In genomic region chr12:115998119-115998633, GRCh38 we compare ENCODE assay signal across 8 cellular contexts.
A peak's percentile ranks its signal among the peaks of the same experiment; 100 is the strongest.
DNase-seq lines count a peak whose midpoint lies in the region; ATAC-seq and TF ChIP-seq lines count a peak whose summit lies in the region.

No MANE protein-coding gene starts in this region.

- no peaks in the 10 kb centered on the region for H3K9me3 Mint-ChIP-seq in activated T-cell treated with anti-CD3 and anti-CD28 coated beads, Interleukin-2, amount 50 U/mL, for 24 hours

- no peaks in the 10 kb centered on the region for H3K27me3 Mint-ChIP-seq in activated T-cell treated with anti-CD3 and anti-CD28 coated beads, Interleukin-2, amount 50 U/mL, for 24 hours
- H3K27me3 Mint-ChIP-seq in T-helper 17 cell, result no peaks in the 10 kb centered on the region

- no peak for DNase-seq in activated T-cell treated with anti-CD3 and anti-CD28 coated beads, Interleukin-2, amount 50 U/mL, for 24 hours
- DNase-seq in activated T-cell treated with anti-CD3 and anti-CD28 coated beads for 4 hours (no peak), IMR-90 (peak; percentile 72), T-helper 17 cell (no peak), fibroblast of pulmonary artery (ENCODE audit: low read depth) (peak; percentile 72), osteoblast (ENCODE audit: insufficient read length, low spot score, missing footprints) (no peak), GDM1 (lab: John Stamatoyannopoulos, UW) (no peak)

- H4K20me1 ChIP-seq in IMR-90 (ENCODE audit: insufficient read depth, low read length) (peaks cover 6% of the 10 kb centered on the region; the same call in 1 of the 2 replicates), osteoblast (ENCODE audit: insufficient read depth, low read length) (peaks cover 7% of the 10 kb centered on the region)

- H2BK15ac ChIP-seq in IMR-90 (ENCODE audit: low read depth, low read length), result no peak overlapping the region

- intact Hi-C loops in IMR-90 (cut with micrococcal nuclease), result loop anchor here (1.0 to 10.0 kb wide), 5 partner anchors 279 to 711 kb away; partner anchors contain the start of gene MED13L

- dilution Hi-C loops in IMR-90 (cut with HindIII; ENCODE audit: low sequenced_read_pairs, unreplicated experiment), result no loop called here

- 92% methylated on average over 3 of the region's 3 CpGs; no CpG with 5 or more reads in 1 of the 2 experiments for WGBS in IMR-90 (ENCODE audit: extremely low coverage in 2 of 2, insufficient read length in 1 of 2), 2 experiments

- TF ChIP-seq CTCF in IMR-90 (conservative IDR thresholded peaks at IDR 0.05; ENCODE audit: low read depth, low read length) (peak; percentile 74), fibroblast of pulmonary artery (IDR thresholded peaks at IDR 0.05; ENCODE audit: low read length, missing control alignments) (peak; percentile 64), osteoblast (IDR thresholded peaks at IDR 0.05; ENCODE audit: extremely low read depth, low read depth, low read length) (peak; percentile 85)

- no peak overlapping the region for H3K14ac ChIP-seq in IMR-90 (replicated peaks; ENCODE audit: low read depth, low read length)

- H3K18ac ChIP-seq in IMR-90 (ENCODE audit: low read depth, low read length), result no peak overlapping the region

- H3K4me1 ChIP-seq in IMR-90 (ENCODE audit: control insufficient read depth, insufficient read depth, low read length), result peaks cover 5% of the 10 kb centered on the region
- peaks cover 12% of the 10 kb centered on the region for H3K4me1 ChIP-seq in osteoblast (ENCODE audit: insufficient read depth, low read length)

- peak; percentile 73 for TF ChIP-seq RAD21 in IMR-90 (IDR thresholded peaks at IDR 0.05; ENCODE audit: low read length)

- H3K4me3 Mint-ChIP-seq in activated T-cell treated with anti-CD3 and anti-CD28 coated beads, Interleukin-2, amount 50 U/mL, for 24 hours, result no peak overlapping the region
- no peak overlapping the region for H3K4me3 Mint-ChIP-seq in T-helper 17 cell

- no peak overlapping the region for H3K4me3 ChIP-seq in IMR-90 (ENCODE audit: insufficient read depth, low read depth, low read length)
- no peak overlapping the region for H3K4me3 ChIP-seq in fibroblast of pulmonary artery (replicated peaks; ENCODE audit: low read depth, low read length)
- no peak overlapping the region for H3K4me3 ChIP-seq in osteoblast (ENCODE audit: insufficient read depth, low read length)

- H2BK5ac ChIP-seq in IMR-90 (ENCODE audit: low read depth, low read length, poor library complexity, severe bottlenecking), result no peak overlapping the region

- H3K36me3 Mint-ChIP-seq in activated T-cell treated with anti-CD3 and anti-CD28 coated beads, Interleukin-2, amount 50 U/mL, for 24 hours (ENCODE audit: low read depth), result peaks cover 75% of the 10 kb centered on the region
- H3K36me3 Mint-ChIP-seq in T-helper 17 cell (ENCODE audit: low read depth), result peaks cover 2% of the 10 kb centered on the region

- no peak overlapping the region for H2BK20ac ChIP-seq in IMR-90 (ENCODE audit: low read depth, low read length)

- H2AK9ac ChIP-seq in IMR-90 (replicated peaks; ENCODE audit: low read depth, low read length, poor library complexity), result no peak overlapping the region

- H3K36me3 ChIP-seq in IMR-90 (ENCODE audit: control insufficient read depth, insufficient read depth, low read length), result peaks cover 27% of the 10 kb centered on the region
- H3K36me3 ChIP-seq in osteoblast (ENCODE audit: insufficient read depth, low read length), result peaks cover 48% of the 10 kb centered on the region

- no peak overlapping the region for H4K91ac ChIP-seq in IMR-90 (ENCODE audit: insufficient read depth, low read depth, low read length)

- H2BK120ac ChIP-seq in IMR-90 (ENCODE audit: low read depth, low read length), result no peak overlapping the region

- CTCF ChIA-PET in IMR-90 (lab: Yijun Ruan, JAX), result interaction anchor here (0.9 to 1.6 kb wide), 4 partner anchors 23 to 711 kb away, joined by 3 to 5 read pairs (median 3); no protein-coding TSS in a partner anchor

- H4K5ac ChIP-seq in IMR-90 (ENCODE audit: low read depth, low read length), result no peak overlapping the region

- H3K4ac ChIP-seq in IMR-90 (ENCODE audit: low read depth, low read length), result no peak overlapping the region

- no peak overlapping the region for H3K23ac ChIP-seq in IMR-90 (ENCODE audit: low read depth, low read length)

- H3K9ac ChIP-seq in IMR-90 (ENCODE audit: low read depth, low read length), result no peak overlapping the region

- H3K9me3 ChIP-seq in IMR-90 (ENCODE audit: control insufficient read depth, insufficient read depth, low read length), result no peaks in the 10 kb centered on the region
- no peaks in the 10 kb centered on the region for H3K9me3 ChIP-seq in T-helper 17 cell (ENCODE audit: control insufficient read depth, low read length, poor library complexity, severe bottlenecking)
- no peaks in the 10 kb centered on the region for H3K9me3 ChIP-seq in osteoblast (ENCODE audit: low read depth, low read length)

- H3K56ac ChIP-seq in IMR-90 (ENCODE audit: extremely low read depth, insufficient read depth, low read length), result no peak overlapping the region

- no peak overlapping the region for H3K4me2 ChIP-seq in IMR-90 (ENCODE audit: low read depth, low read length)
- H3K4me2 ChIP-seq in osteoblast (ENCODE audit: insufficient read depth, low read length), result no peak overlapping the region

- H2AK5ac ChIP-seq in IMR-90 (ENCODE audit: low read depth, low read length), result peak overlapping the region; percentile 49; the same call in 1 of the 2 replicates

- H2AFZ ChIP-seq in IMR-90 (replicated peaks; ENCODE audit: low read length, poor library complexity) (no peak overlapping the region), osteoblast (ENCODE audit: low read length) (no peak overlapping the region)

- ATAC-seq in IMR-90 (ENCODE audit: low read depth) (peak; percentile 85), T-helper 17 cell (peak; percentile 57), GM19455 (IDR thresholded peaks at IDR 0.05; ENCODE audit: unreplicated experiment) (no peak)

- peaks cover 12 to 18% of the 10 kb centered on the region in 2 experiments; a peak in 3 of 4 replicates for H3K79me1 ChIP-seq in IMR-90 (ENCODE audit: low read depth in 1 of 2, low read length in 2 of 2)

- BruUV-seq in IMR-90 (replicated peaks; lab: Mats Ljungman, UMichigan), result no TSS peak

- no peaks in the 10 kb centered on the region; the same call in 1 of the 2 replicates for H3K9me1 ChIP-seq in IMR-90 (ENCODE audit: insufficient read depth, low read length)

- POLR2A ChIA-PET in IMR-90 (lab: Charles Lee; ENCODE audit: unreplicated experiment), result no interaction called here

- no peak overlapping the region for H4K8ac ChIP-seq in IMR-90 (ENCODE audit: low read depth in 2 of 2, low read length in 2 of 2)

- no peaks in the 10 kb centered on the region for H3K27me3 ChIP-seq in IMR-90 (ENCODE audit: control insufficient read depth, insufficient read depth, low read length)
- no peaks in the 10 kb centered on the region for H3K27me3 ChIP-seq in osteoblast (ENCODE audit: insufficient read depth, low read length)

- H3K79me2 ChIP-seq in osteoblast (ENCODE audit: insufficient read depth, low read length), result peaks cover 14% of the 10 kb centered on the region

- H3K27ac Mint-ChIP-seq in activated T-cell treated with anti-CD3 and anti-CD28 coated beads, Interleukin-2, amount 50 U/mL, for 24 hours, result peak overlapping the region; percentile 57
- peak overlapping the region; percentile 34 for H3K27ac Mint-ChIP-seq in T-helper 17 cell

- H3K4me1 Mint-ChIP-seq in activated T-cell treated with anti-CD3 and anti-CD28 coated beads, Interleukin-2, amount 50 U/mL, for 24 hours (ENCODE audit: low read depth), result peaks cover 10% of the 10 kb centered on the region
- H3K4me1 Mint-ChIP-seq in T-helper 17 cell, result peaks cover 3% of the 10 kb centered on the region

- in situ Hi-C loops in IMR-90 (cut with MboI; ENCODE audit: low sequenced_read_pairs), result loop anchor here (10.0 kb wide), 2 partner anchors 597 to 697 kb away; no protein-coding TSS in a partner anchor

- TF ChIP-seq POLR2A in IMR-90 (IDR thresholded peaks at IDR 0.05; ENCODE audit: low read depth, low read length), result no peak

- H3K27ac ChIP-seq in IMR-90 (ENCODE audit: insufficient read depth, low read length), result no peak overlapping the region
- peak overlapping the region; percentile 45 for H3K27ac ChIP-seq in osteoblast (ENCODE audit: low read depth, low read length)

TF ChIP-seq in IMR-90, 13 proteins besides CTCF, POLR2A, EP300 and RAD21:
- TF ChIP-seq, protein P1, sequence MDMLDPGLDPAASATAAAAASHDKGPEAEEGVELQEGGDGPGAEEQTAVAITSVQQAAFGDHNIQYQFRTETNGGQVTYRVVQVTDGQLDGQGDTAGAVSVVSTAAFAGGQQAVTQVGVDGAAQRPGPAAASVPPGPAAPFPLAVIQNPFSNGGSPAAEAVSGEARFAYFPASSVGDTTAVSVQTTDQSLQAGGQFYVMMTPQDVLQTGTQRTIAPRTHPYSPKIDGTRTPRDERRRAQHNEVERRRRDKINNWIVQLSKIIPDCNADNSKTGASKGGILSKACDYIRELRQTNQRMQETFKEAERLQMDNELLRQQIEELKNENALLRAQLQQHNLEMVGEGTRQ (IDR thresholded peaks at IDR 0.05; ENCODE audit: low read depth, low read length), result no peak
- peak; percentile 57 for TF ChIP-seq SMC3 (IDR thresholded peaks at IDR 0.05; ENCODE audit: low read depth, low read length)

Comparison
In these comparisons a context has a peak if more than half of its experiments do, and no peak if none do; other contexts are left out.
1. DNase-seq: peak in IMR-90 (single experiment) and fibroblast of pulmonary artery (single experiment); none in activated T-cell treated with anti-CD3 and anti-CD28 coated beads, Interleukin-2, amount 50 U/mL, for 24 hours (single experiment), activated T-cell treated with anti-CD3 and anti-CD28 coated beads for 4 hours (single experiment), T-helper 17 cell (0 of 3), osteoblast (single experiment) and GDM1 (single experiment).
2. Peak in every context shown above with its lines, with median percentiles within 50 percentile points of each other: CTCF ChIP-seq.